Comparison of ENCODE assay signal across 1 cellular context in genomic region chr3:126472277-126473006, GRCh38.
TF ChIP-seq lines count a peak whose summit lies in the region.

No MANE protein-coding gene starts in this region.

TF ChIP-seq in HCT116, 20 proteins besides CTCF, POLR2A, EP300 and RAD21 (continued from another document):
- TF ChIP-seq ELF1 (IDR thresholded peaks at IDR 0.05; ENCODE audit: borderline replicate concordance, low read depth) (no peak), CBX3 (IDR thresholded peaks at IDR 0.05; ENCODE audit: low read depth) (no peak), EGR1 (IDR thresholded peaks at IDR 0.05; ENCODE audit: low read depth) (no peak), JUND (IDR thresholded peaks at IDR 0.05) (no peak), YY1 (IDR thresholded peaks at IDR 0.05; ENCODE audit: extremely low read depth, insufficient replicate concordance, low read depth, low read length) (no peak), SRF (IDR thresholded peaks at IDR 0.05; ENCODE audit: low read depth) (no peak), ZFX (IDR thresholded peaks at IDR 0.05) (no peak), FOSL1 (IDR thresholded peaks at IDR 0.05; ENCODE audit: low read depth) (no peak; the same call in 1 of the 2 replicates), POLR2AphosphoS5 (IDR thresholded peaks at IDR 0.05; ENCODE audit: low read depth, low read length) (no peak), TCF7L2 (IDR thresholded peaks at IDR 0.05; ENCODE audit: borderline replicate concordance, extremely low read depth, insufficient read depth, insufficient read length) (no peak)
- TF ChIP-seq, protein P1, sequence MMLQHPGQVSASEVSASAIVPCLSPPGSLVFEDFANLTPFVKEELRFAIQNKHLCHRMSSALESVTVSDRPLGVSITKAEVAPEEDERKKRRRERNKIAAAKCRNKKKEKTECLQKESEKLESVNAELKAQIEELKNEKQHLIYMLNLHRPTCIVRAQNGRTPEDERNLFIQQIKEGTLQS (IDR thresholded peaks at IDR 0.05) = no peak
- TF ChIP-seq, protein P2, sequence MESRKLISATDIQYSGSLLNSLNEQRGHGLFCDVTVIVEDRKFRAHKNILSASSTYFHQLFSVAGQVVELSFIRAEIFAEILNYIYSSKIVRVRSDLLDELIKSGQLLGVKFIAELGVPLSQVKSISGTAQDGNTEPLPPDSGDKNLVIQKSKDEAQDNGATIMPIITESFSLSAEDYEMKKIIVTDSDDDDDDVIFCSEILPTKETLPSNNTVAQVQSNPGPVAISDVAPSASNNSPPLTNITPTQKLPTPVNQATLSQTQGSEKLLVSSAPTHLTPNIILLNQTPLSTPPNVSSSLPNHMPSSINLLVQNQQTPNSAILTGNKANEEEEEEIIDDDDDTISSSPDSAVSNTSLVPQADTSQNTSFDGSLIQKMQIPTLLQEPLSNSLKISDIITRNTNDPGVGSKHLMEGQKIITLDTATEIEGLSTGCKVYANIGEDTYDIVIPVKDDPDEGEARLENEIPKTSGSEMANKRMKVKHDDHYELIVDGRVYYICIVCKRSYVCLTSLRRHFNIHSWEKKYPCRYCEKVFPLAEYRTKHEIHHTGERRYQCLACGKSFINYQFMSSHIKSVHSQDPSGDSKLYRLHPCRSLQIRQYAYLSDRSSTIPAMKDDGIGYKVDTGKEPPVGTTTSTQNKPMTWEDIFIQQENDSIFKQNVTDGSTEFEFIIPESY (IDR thresholded peaks at IDR 0.05; ENCODE audit: extremely low read depth, insufficient replicate concordance, low read length) = no peak
